Comparison of ENCODE assay signal across 8 cellular contexts in the genomic region with DNA sequence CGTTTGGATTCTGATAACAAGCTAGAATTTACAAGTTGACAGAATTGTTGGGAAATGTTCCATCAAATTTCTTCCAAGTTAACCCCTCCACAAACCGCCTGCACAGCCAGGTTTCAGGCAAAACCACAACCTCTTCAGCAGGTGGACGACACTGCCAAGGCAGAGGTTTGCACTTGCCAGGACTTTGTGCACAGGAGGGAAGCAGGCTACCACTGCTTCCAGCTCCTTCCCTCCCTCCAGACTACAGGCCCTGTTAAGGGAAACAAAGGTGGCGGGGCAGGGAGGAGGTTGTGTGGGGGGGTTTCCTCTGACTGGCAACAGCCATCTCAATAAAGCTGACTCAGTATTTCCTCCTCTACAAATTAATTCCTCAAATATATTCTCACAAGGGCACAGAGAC. TPM values are rescaled to one million over a fixed set of nuclear protein-coding genes. Genes with fewer than 3 reads are reported as not detected.
DNase-seq lines count a peak whose midpoint lies in the region; ATAC-seq and TF ChIP-seq lines count a peak whose summit lies in the region.

No MANE protein-coding gene starts in this region.

- H3K27ac ChIP-seq in HEK293 (ENCODE audit: extremely low read depth, low read depth, low read length) (peak overlapping the region; percentile 1; the same call in 1 of the 2 replicates), VCaP (peak overlapping the region; percentile 68), esophagus muscularis mucosa (replicated peaks in 1 of 4) (peak overlapping the region; percentile 47 to 78 (median 64)), rectal smooth muscle tissue (ENCODE audit: low read depth, low read length) (peak overlapping the region; percentile 77)

- no peak for TF ChIP-seq EP300 in esophagus muscularis mucosa (IDR thresholded peaks at IDR 0.05)

- POLR2A ChIA-PET in HEK293 (lab: Yijun Ruan, JAX) = interaction anchor here (1.1 kb wide), 1 partner anchor 24 kb away, joined by 3 read pairs; no protein-coding TSS in a partner anchor

- ATAC-seq in HG03280 (IDR thresholded peaks at IDR 0.05; ENCODE audit: unreplicated experiment) (no peak), GM19023 (IDR thresholded peaks at IDR 0.05; ENCODE audit: unreplicated experiment) (no peak)

- H3K4me3 ChIP-seq in HEK293 (ENCODE audit: low read depth, low read length) (no peak overlapping the region), esophagus muscularis mucosa (peak overlapping the region in 1 of 4 donors; percentile 2), rectal smooth muscle tissue (ENCODE audit: low read length) (no peak overlapping the region)

- H3K27me3 ChIP-seq in esophagus muscularis mucosa = no peaks in the 10 kb centered on the region
- no peaks in the 10 kb centered on the region for H3K27me3 ChIP-seq in rectal smooth muscle tissue (ENCODE audit: control insufficient read depth, insufficient read depth, low read length)

- H3K4me1 ChIP-seq in HEK293 (ENCODE audit: control insufficient read depth, insufficient read depth, low read length) (peaks cover 25% of the 10 kb centered on the region), esophagus muscularis mucosa (peaks cover 37 to 72% (median 49%) of the 10 kb centered on the region in 4 donors), rectal smooth muscle tissue (ENCODE audit: control insufficient read depth, insufficient read depth, low read length) (peaks cover 15% of the 10 kb centered on the region)

- TF ChIP-seq CTCF in HEK293 (tag by site-specific recombination; IDR thresholded peaks at IDR 0.05) (no peak), VCaP (conservative IDR thresholded peaks at IDR 0.05) (no peak), esophagus muscularis mucosa (IDR thresholded peaks at IDR 0.05) (no peak)

- no peak overlapping the region for H3K9ac ChIP-seq in rectal smooth muscle tissue (ENCODE audit: low read length)

- CTCF ChIA-PET in HEK293 (lab: Yijun Ruan, JAX) = interaction anchor here (0.7 to 2.1 kb wide), 10 partner anchors 11 to 483 kb away, joined by 3 to 11 read pairs (median 4); no protein-coding TSS in a partner anchor

- intact Hi-C loops in esophagus muscularis mucosa (cut with DNase I) = no loop called here

- H3K36me3 ChIP-seq in HEK293 (ENCODE audit: control insufficient read depth in 2 of 2, insufficient read depth in 1 of 2, low read length in 2 of 2) (peaks cover 4 to 13% of the 10 kb centered on the region in 2 experiments), esophagus muscularis mucosa (peaks cover 0 to 18% (median 6%) of the 10 kb centered on the region in 4 donors), rectal smooth muscle tissue (ENCODE audit: control insufficient read depth, insufficient read depth, low read length) (no peaks in the 10 kb centered on the region)

- DNase-seq in esophagus muscularis mucosa (ENCODE audit: extremely low spot score) (no peak), NOMO-1 treated with DMSO at 0.1 percent for 48 hours (lab: John Stamatoyannopoulos, UW; ENCODE audit: unreplicated experiment) (no peak), NCI-H1930 (lab: John Stamatoyannopoulos, UW) (no peak)

- H3K9me3 ChIP-seq in HEK293 (ENCODE audit: control insufficient read depth, insufficient read depth, low read depth, low read length) (no peaks in the 10 kb centered on the region), esophagus muscularis mucosa (no peaks in the 10 kb centered on the region)

- 30% methylated on average over 4 of the region's 4 CpGs for WGBS in esophagus muscularis mucosa

- TF ChIP-seq POLR2A in esophagus muscularis mucosa (IDR thresholded peaks at IDR 0.05; ENCODE audit: low read depth) = no peak

TF ChIP-seq in HEK293, 187 proteins besides CTCF, POLR2A, EP300 and RAD21:
- TF ChIP-seq ZNF341 (tag by site-specific recombination; IDR thresholded peaks at IDR 0.05; ENCODE audit: low read depth) = peak; percentile 77
- 0 out of 2 replicates have a peak, but pooled peaks have one; percentile 51 for TF ChIP-seq ZNF664 (tag by site-specific recombination; IDR thresholded peaks at IDR 0.05)
- TF ChIP-seq, protein P1, sequence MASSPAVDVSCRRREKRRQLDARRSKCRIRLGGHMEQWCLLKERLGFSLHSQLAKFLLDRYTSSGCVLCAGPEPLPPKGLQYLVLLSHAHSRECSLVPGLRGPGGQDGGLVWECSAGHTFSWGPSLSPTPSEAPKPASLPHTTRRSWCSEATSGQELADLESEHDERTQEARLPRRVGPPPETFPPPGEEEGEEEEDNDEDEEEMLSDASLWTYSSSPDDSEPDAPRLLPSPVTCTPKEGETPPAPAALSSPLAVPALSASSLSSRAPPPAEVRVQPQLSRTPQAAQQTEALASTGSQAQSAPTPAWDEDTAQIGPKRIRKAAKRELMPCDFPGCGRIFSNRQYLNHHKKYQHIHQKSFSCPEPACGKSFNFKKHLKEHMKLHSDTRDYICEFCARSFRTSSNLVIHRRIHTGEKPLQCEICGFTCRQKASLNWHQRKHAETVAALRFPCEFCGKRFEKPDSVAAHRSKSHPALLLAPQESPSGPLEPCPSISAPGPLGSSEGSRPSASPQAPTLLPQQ (tag by site-specific recombination; IDR thresholded peaks at IDR 0.05) = 0 out of 2 replicates have a peak, but pooled peaks have one; percentile 30
- no peak for TF ChIP-seq ZNF785 (tag by site-specific recombination; IDR thresholded peaks at IDR 0.05)

RNA-seq across cellular contexts. Expression of a gene that starts 42.2 kb away (rescaled TPM):
- total RNA-seq in esophagus muscularis mucosa = 10 to 100 TPM; 31.3 to 58.8 (median 32.7) TPM

RNA-seq across cellular contexts. Expression of a gene that starts 57.0 kb away (rescaled TPM):
- not detected for total RNA-seq in esophagus muscularis mucosa

Comparison
In these comparisons a context has a peak if more than half of its experiments do, and no peak if none do; other contexts are left out.
1. H3K27ac ChIP-seq: peak in every context shown above with its lines; median percentile 77 in rectal smooth muscle tissue; 68 in VCaP; 64 in esophagus muscularis mucosa; 1 in HEK293.